In the genomic region with DNA sequence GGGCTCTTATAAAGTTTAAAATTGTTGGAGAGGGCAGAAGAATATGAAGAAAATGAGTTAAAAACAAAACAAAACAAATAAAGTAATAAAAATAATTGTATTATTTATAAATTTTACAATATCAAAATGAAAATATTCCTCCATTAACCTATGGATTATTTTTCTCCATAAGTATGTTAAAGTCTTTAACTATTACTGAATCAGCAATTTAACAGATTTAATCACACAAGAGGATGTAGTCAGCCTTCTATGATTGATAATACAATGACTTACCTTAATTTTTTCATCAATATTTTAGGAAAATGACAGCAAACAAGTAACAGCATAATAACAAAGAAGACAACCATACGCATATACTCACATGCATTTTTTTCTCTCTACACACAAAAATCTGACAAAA, we compare ENCODE assay signal across 9 cellular contexts.
"Had no signal": no experiment of that assay in that cellular context is flagged by ENCODE, and none has a peak within 500 bp of the region (broad histone marks: within the 10 kb centered on the region; RNA-seq: fewer than 3 reads in every experiment).

No MANE protein-coding gene starts in this region.

- H3K27ac Mint-ChIP-seq: HFFc6 had no signal

- H3K36me3 ChIP-seq: HAP-1 had no signal

- ATAC-seq: HCT116 had no signal

- H3K27ac ChIP-seq: GM23248, HL-60 had no signal

- H3K9ac ChIP-seq: GM23248 had no signal

- DNase-seq: GM23248, GOT3, H7, HFFc6, IMR-90, KBM-7 had no signal

- H2AFZ ChIP-seq: GM23248 had no signal

- H3K4me3 Mint-ChIP-seq: HFFc6 had no signal

- H3K9me3 ChIP-seq: HAP-1 had no signal

- H3K4me3 ChIP-seq: GM23248, HAP-1 had no signal
